In the genomic region with DNA sequence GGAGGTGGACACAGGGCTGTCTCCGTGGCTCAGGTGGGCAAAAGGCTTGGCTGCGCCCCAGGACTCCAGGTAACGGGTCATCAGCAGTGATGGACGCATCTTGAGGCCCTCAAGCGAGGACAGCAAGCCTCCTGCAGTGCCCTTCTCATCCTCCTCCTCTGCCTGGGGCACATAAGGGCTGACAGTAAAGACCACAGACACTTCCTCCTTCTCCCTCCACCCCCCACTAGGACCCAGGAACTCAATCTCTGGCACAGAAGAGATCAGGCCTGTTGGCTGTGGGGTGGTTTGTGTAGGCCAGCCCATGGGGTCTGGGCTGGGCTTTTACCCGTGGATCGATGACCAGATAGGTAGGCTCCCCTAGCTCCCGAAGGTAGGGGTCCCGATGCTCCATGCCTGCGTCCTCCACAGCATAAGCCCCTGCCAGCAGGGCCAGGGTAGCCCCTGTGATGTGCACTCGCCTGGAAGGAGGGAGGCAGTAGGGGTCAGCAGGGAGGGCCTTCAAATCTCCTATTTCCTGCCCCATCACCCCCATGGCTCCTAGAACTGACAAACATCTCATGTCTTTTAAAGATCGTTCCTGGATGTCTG, we compare ENCODE assay signal across 22 cellular contexts. TPM values are rescaled to one million over a fixed set of nuclear protein-coding genes. Genes with fewer than 3 reads are reported as not detected.
DNase-seq lines count a peak whose midpoint lies in the region; ATAC-seq and TF ChIP-seq lines count a peak whose summit lies in the region.
"Had no signal": no experiment of that assay in that cellular context is flagged by ENCODE, and none has a peak within 500 bp of the region (broad histone marks: within the 10 kb centered on the region; RNA-seq: fewer than 3 reads in every experiment).

No MANE protein-coding gene starts in this region.

- H3K4ac ChIP-seq in IMR-90 (ENCODE audit: low read depth, low read length) = no peak overlapping the region
- no peak overlapping the region for H3K4ac ChIP-seq in neuronal stem cell (ENCODE audit: low read length)

- H3K18ac ChIP-seq in IMR-90 (ENCODE audit: low read depth, low read length) (no peak overlapping the region), neuronal stem cell (ENCODE audit: low read length) (no peak overlapping the region)

- no peak overlapping the region for H2BK12ac ChIP-seq in neuronal stem cell (ENCODE audit: low read length)

- no peak overlapping the region for H4K5ac ChIP-seq in IMR-90 (ENCODE audit: low read depth, low read length)

- peaks cover 81% of the 10 kb centered on the region for H3K4me1 Mint-ChIP-seq in CD14-positive monocyte
- H3K4me1 Mint-ChIP-seq in activated CD4-positive, alpha-beta memory T cell treated with anti-CD3 and anti-CD28 coated beads, Interleukin-2, amount 10 ng/mL, durations not matched to agents 7 days and 5 days = peaks cover 71% of the 10 kb centered on the region

- no peak for TF ChIP-seq RAD21 in IMR-90 (IDR thresholded peaks at IDR 0.05; ENCODE audit: low read length)

- H4K20me1 ChIP-seq in IMR-90 (ENCODE audit: insufficient read depth, low read length) = no peaks in the 10 kb centered on the region

- no peaks in the 10 kb centered on the region; the same call in 1 of the 2 replicates for H3K9me1 ChIP-seq in IMR-90 (ENCODE audit: insufficient read depth, low read length)

- in situ Hi-C loops in IMR-90 (cut with MboI; ENCODE audit: low sequenced_read_pairs) = no loop called here

- H3K9ac ChIP-seq in IMR-90 (ENCODE audit: low read depth, low read length) (no peak overlapping the region), neuronal stem cell (ENCODE audit: low read depth, low read length, poor library complexity) (no peak overlapping the region)

- H3K4me3 ChIP-seq in IMR-90 (ENCODE audit: insufficient read depth, low read depth, low read length) = no peak overlapping the region
- peak overlapping the region in 1 of 2 donors; percentile 35 for H3K4me3 ChIP-seq in neuronal stem cell (ENCODE audit: low read length in 2 of 2)
- H3K4me3 ChIP-seq: dorsolateral prefrontal cortex, left lung, SJSA1, suprapubic skin, uterus had no signal

- H4K91ac ChIP-seq in IMR-90 (ENCODE audit: insufficient read depth, low read depth, low read length) (no peak overlapping the region), neuronal stem cell (ENCODE audit: low read depth, low read length, poor library complexity) (no peak overlapping the region)

- intact Hi-C loops in CD14-positive monocyte (cut with micrococcal nuclease) (no loop called here), IMR-90 (cut with micrococcal nuclease) (no loop called here)

- no peaks in the 10 kb centered on the region for H3K9me3 ChIP-seq in IMR-90 (ENCODE audit: control insufficient read depth, insufficient read depth, low read length)
- no peaks in the 10 kb centered on the region for H3K9me3 ChIP-seq in neuronal stem cell (replicated peaks in 1 of 2; ENCODE audit: control insufficient read depth in 2 of 2, insufficient read depth in 1 of 2, low read depth in 1 of 2, low read length in 2 of 2)
- H3K9me3 ChIP-seq: left lung, SJSA1, suprapubic skin, uterus had no signal

- DNase-seq in CD14-positive monocyte (ENCODE audit: low spot score) (no peak), IMR-90 (no peak), neuronal stem cell (ENCODE audit: low spot score) (no peak), globus pallidus (ENCODE audit: low spot score) (no peak), foreskin keratinocyte (no peak)
- DNase-seq in activated CD4-positive, alpha-beta memory T cell treated with anti-CD3 and anti-CD28 coated beads, Interleukin-2, amount 10 ng/mL, durations not matched to agents 7 days and 5 days = no peak
- DNase-seq: COR-L47, DND-41, NCI-H2171, NCI-H524 treated with DMSO at 0.1 percent for 48 hours, uterus had no signal

- H2AFZ ChIP-seq in IMR-90 (replicated peaks; ENCODE audit: low read length, poor library complexity) = peak overlapping the region; percentile 41
- H2AFZ ChIP-seq in neuronal stem cell (ENCODE audit: low read length) = peak overlapping the region; percentile 21

- dilution Hi-C loops in IMR-90 (cut with HindIII; ENCODE audit: low sequenced_read_pairs, unreplicated experiment) = no loop called here

- H3K27ac Mint-ChIP-seq in CD14-positive monocyte = peak overlapping the region; percentile 79 to 91 (median 85)
- peak overlapping the region; percentile 62 for H3K27ac Mint-ChIP-seq in activated CD4-positive, alpha-beta memory T cell treated with anti-CD3 and anti-CD28 coated beads, Interleukin-2, amount 10 ng/mL, durations not matched to agents 7 days and 5 days
- H3K27ac Mint-ChIP-seq: activated naive CD4-positive, alpha-beta T cell treated with anti-CD3 and anti-CD28 coated beads, Interleukin-2, amount 50 U/mL, for 72 hours; progenitor cell of endocrine pancreas had no signal

- H3K4me2 ChIP-seq in IMR-90 (ENCODE audit: low read depth, low read length) (no peak overlapping the region), neuronal stem cell (ENCODE audit: insufficient read depth, low read length, poor library complexity, severe bottlenecking) (no peak overlapping the region)

- H2BK120ac ChIP-seq in IMR-90 (ENCODE audit: low read depth, low read length) (no peak overlapping the region), neuronal stem cell (ENCODE audit: low read depth, low read length) (no peak overlapping the region)

- H3K79me1 ChIP-seq in IMR-90 (ENCODE audit: low read depth in 1 of 2, low read length in 2 of 2) (no peaks in the 10 kb centered on the region), neuronal stem cell (ENCODE audit: low read depth, low read length) (no peaks in the 10 kb centered on the region)

- H3K4me1 ChIP-seq in IMR-90 (ENCODE audit: control insufficient read depth, insufficient read depth, low read length) = peaks cover 3% of the 10 kb centered on the region; the same call in 1 of the 2 replicates
- peaks cover 2 to 13% of the 10 kb centered on the region in 2 donors for H3K4me1 ChIP-seq in neuronal stem cell (ENCODE audit: control insufficient read depth in 2 of 2, insufficient read depth in 1 of 2, low read depth in 1 of 2, low read length in 2 of 2)
- no peaks in the 10 kb centered on the region for H3K4me1 ChIP-seq in foreskin keratinocyte

- TF ChIP-seq CTCF in CD14-positive monocyte (IDR thresholded peaks at IDR 0.05) (no peak), IMR-90 (conservative IDR thresholded peaks at IDR 0.05; ENCODE audit: low read depth, low read length) (no peak), foreskin keratinocyte (conservative IDR thresholded peaks at IDR 0.05) (no peak)

- no peak for TF ChIP-seq POLR2A in IMR-90 (IDR thresholded peaks at IDR 0.05; ENCODE audit: low read depth, low read length)

- H2AK5ac ChIP-seq in IMR-90 (ENCODE audit: low read depth, low read length) (no peak overlapping the region), neuronal stem cell (ENCODE audit: low read depth, low read length) (no peak overlapping the region)

- H3K23ac ChIP-seq in IMR-90 (ENCODE audit: low read depth, low read length) (no peak overlapping the region), neuronal stem cell (ENCODE audit: low read depth, low read length, poor library complexity) (no peak overlapping the region)

- ATAC-seq in IMR-90 (ENCODE audit: low read depth) = no peak
- no peak for ATAC-seq in foreskin keratinocyte
- no peak for ATAC-seq in GM19463 (IDR thresholded peaks at IDR 0.05; ENCODE audit: unreplicated experiment)

- POLR2A ChIA-PET in IMR-90 (lab: Charles Lee; ENCODE audit: unreplicated experiment) = no interaction called here
- POLR2A ChIA-PET in activated CD4-positive, alpha-beta memory T cell treated with anti-CD3 and anti-CD28 coated beads, Interleukin-2, amount 10 ng/mL, durations not matched to agents 7 days and 5 days (lab: Charles Lee) = interaction anchor here (0.8 to 8.4 kb wide), 11 partner anchors 11 to 113 kb away, joined by 3 to 65 read pairs (median 5); a partner anchor contains a TSS

- peaks cover 6 to 12% of the 10 kb centered on the region in 2 donors for H3K36me3 Mint-ChIP-seq in CD14-positive monocyte
- no peaks in the 10 kb centered on the region for H3K36me3 Mint-ChIP-seq in activated CD4-positive, alpha-beta memory T cell treated with anti-CD3 and anti-CD28 coated beads, Interleukin-2, amount 10 ng/mL, durations not matched to agents 7 days and 5 days (ENCODE audit: low read depth)
- H3K36me3 Mint-ChIP-seq: IgD-negative memory B cell had no signal

- H3K14ac ChIP-seq in IMR-90 (replicated peaks; ENCODE audit: low read depth, low read length) = no peak overlapping the region
- no peak overlapping the region for H3K14ac ChIP-seq in neuronal stem cell (ENCODE audit: low read length)

- WGBS in IMR-90 (ENCODE audit: extremely low coverage in 2 of 2, insufficient read length in 1 of 2), 2 experiments = 78% methylated on average over 4 of the region's 12 CpGs; no CpG with 5 or more reads in 1 of the 2 experiments
- no CpG with 5 or more reads among the region's 12 CpGs for WGBS in neuronal stem cell (ENCODE audit: extremely low coverage in 2 of 2, insufficient read length in 2 of 2, insufficient replicate concordance in 1 of 2), 2 donors

- CTCF ChIA-PET in IMR-90 (lab: Yijun Ruan, JAX) = interaction anchor here (5.6 kb wide), 1 partner anchor 102 kb away, joined by 63 read pairs; a partner anchor contains a TSS
- CTCF ChIA-PET in activated CD4-positive, alpha-beta memory T cell treated with anti-CD3 and anti-CD28 coated beads, Interleukin-2, amount 10 ng/mL, durations not matched to agents 7 days and 5 days (lab: Charles Lee) = interaction anchor here (1.0 to 18.8 kb wide), 8 partner anchors 13 to 114 kb away, joined by 3 to 494 read pairs (median 5); a partner anchor contains a TSS

- H3K9me3 Mint-ChIP-seq in CD14-positive monocyte = peaks cover 0 to 3% (median 0%) of the 10 kb centered on the region in 7 donors
- H3K9me3 Mint-ChIP-seq in activated CD4-positive, alpha-beta memory T cell treated with anti-CD3 and anti-CD28 coated beads, Interleukin-2, amount 10 ng/mL, durations not matched to agents 7 days and 5 days = no peaks in the 10 kb centered on the region
- H3K9me3 Mint-ChIP-seq: activated naive CD4-positive, alpha-beta T cell treated with anti-CD3 and anti-CD28 coated beads, Interleukin-2, amount 50 U/mL, for 72 hours; IgD-negative memory B cell had no signal

- H3K4me3 Mint-ChIP-seq in CD14-positive monocyte = peak overlapping the region; percentile 5 to 30
- no peak overlapping the region for H3K4me3 Mint-ChIP-seq in activated CD4-positive, alpha-beta memory T cell treated with anti-CD3 and anti-CD28 coated beads, Interleukin-2, amount 10 ng/mL, durations not matched to agents 7 days and 5 days

- H3K27me3 Mint-ChIP-seq in CD14-positive monocyte (ENCODE audit: low read depth in 3 of 3) = peaks cover 11 to 29% (median 20%) of the 10 kb centered on the region in 3 donors
- H3K27me3 Mint-ChIP-seq in activated CD4-positive, alpha-beta memory T cell treated with anti-CD3 and anti-CD28 coated beads, Interleukin-2, amount 10 ng/mL, durations not matched to agents 7 days and 5 days = peaks cover 26% of the 10 kb centered on the region

- H3K56ac ChIP-seq in IMR-90 (ENCODE audit: extremely low read depth, insufficient read depth, low read length) = no peak overlapping the region

- H4K8ac ChIP-seq in IMR-90 (ENCODE audit: low read depth in 2 of 2, low read length in 2 of 2) = no peak overlapping the region
- H4K8ac ChIP-seq in neuronal stem cell (ENCODE audit: low read depth, low read length) = no peak overlapping the region

- no peaks in the 10 kb centered on the region for H3K36me3 ChIP-seq in IMR-90 (ENCODE audit: control insufficient read depth, insufficient read depth, low read length)
- H3K36me3 ChIP-seq in neuronal stem cell (replicated peaks in 1 of 2; ENCODE audit: control insufficient read depth in 2 of 2, insufficient read depth in 2 of 2, low read length in 2 of 2) = no peaks in the 10 kb centered on the region
- H3K36me3 ChIP-seq: SJSA1, suprapubic skin, uterus had no signal

- H2BK15ac ChIP-seq in IMR-90 (ENCODE audit: low read depth, low read length) (no peak overlapping the region), neuronal stem cell (ENCODE audit: low read length) (peak overlapping the region; percentile 5)

- H2BK5ac ChIP-seq in IMR-90 (ENCODE audit: low read depth, low read length, poor library complexity, severe bottlenecking) (no peak overlapping the region), neuronal stem cell (ENCODE audit: low read length) (no peak overlapping the region)

- H2AK9ac ChIP-seq in IMR-90 (replicated peaks; ENCODE audit: low read depth, low read length, poor library complexity) = peak overlapping the region; percentile 55

- BruUV-seq in IMR-90 (replicated peaks; lab: Mats Ljungman, UMichigan) = no TSS peak

- H3K27me3 ChIP-seq in IMR-90 (ENCODE audit: control insufficient read depth, insufficient read depth, low read length) (peaks cover 27% of the 10 kb centered on the region), neuronal stem cell (ENCODE audit: control insufficient read depth in 3 of 3, insufficient read depth in 3 of 3, low read depth in 1 of 3, low read length in 3 of 3) (peaks cover 7 to 67% (median 44%) of the 10 kb centered on the region in 3 experiments), foreskin keratinocyte (no peaks in the 10 kb centered on the region)
- H3K27me3 ChIP-seq: SJSA1 had no signal

- no peak overlapping the region for H2BK20ac ChIP-seq in IMR-90 (ENCODE audit: low read depth, low read length)

- H3K27ac ChIP-seq in IMR-90 (ENCODE audit: insufficient read depth, low read length) (no peak overlapping the region), neuronal stem cell (replicated peaks; ENCODE audit: low read length) (no peak overlapping the region), foreskin keratinocyte (no peak overlapping the region)
- H3K27ac ChIP-seq: dorsolateral prefrontal cortex, SJSA1, suprapubic skin, uterus had no signal

RNA-seq across cellular contexts. Expression of a gene that starts 5.7 kb away (rescaled TPM):
- polyA plus RNA-seq in CD14-positive monocyte (under 1 TPM; 0.69 to 0.70 TPM), IMR-90 (2012; rRNA removed) (0.04 TPM in 1 of 2 replicates, not detected in the other), foreskin keratinocyte (0.25 and 0.57 TPM in 2 replicates)
- total RNA-seq in IMR-90 (2012; rRNA removed) (not detected in 2 replicates), foreskin keratinocyte (0.49 and 1.1 TPM in 2 replicates)
- polyA plus RNA-seq in IMR-90 (2012; cell fraction: cytosol; rRNA removed) = 0.08 TPM in 1 of 2 replicates, not detected in the other
- 0.33 and 0.42 TPM in 2 replicates for polyA plus RNA-seq in IMR-90 (2012; cell fraction: nucleus; rRNA removed; ENCODE audit: low replicate concordance)
- 1 to 10 TPM; 4.5 to 5.9 TPM for total RNA-seq in activated CD4-positive, alpha-beta memory T cell treated with anti-CD3 and anti-CD28 coated beads, Interleukin-2, amount 10 ng/mL, durations not matched to agents 7 days and 5 days
- 0.01 TPM for polyA plus RNA-seq in neuronal stem cell (2013, experiment 1 of 2)
- polyA plus RNA-seq in neuronal stem cell (2013, experiment 2 of 2) = 0.01 TPM
- total RNA-seq: MCF 10A, SJSA1 had no signal
- polyA plus RNA-seq: neural cell had no signal

RNA-seq across cellular contexts. Expression of a gene that starts 10.6 kb away (rescaled TPM):
- polyA plus RNA-seq in CD14-positive monocyte = 10 to 100 TPM; 11.7 to 11.8 TPM
- not detected in 2 replicates for total RNA-seq in IMR-90 (2012; rRNA removed)
- polyA plus RNA-seq in IMR-90 (2012; rRNA removed) = 0.09 TPM in 1 of 2 replicates, not detected in the other
- 0.02 and 0.04 TPM in 2 replicates for polyA plus RNA-seq in IMR-90 (2012; cell fraction: cytosol; rRNA removed)
- polyA plus RNA-seq in IMR-90 (2012; cell fraction: nucleus; rRNA removed; ENCODE audit: low replicate concordance) = 0.42 TPM in 2 replicates
- 10 to 100 TPM; 37.3 to 38.0 TPM for total RNA-seq in activated CD4-positive, alpha-beta memory T cell treated with anti-CD3 and anti-CD28 coated beads, Interleukin-2, amount 10 ng/mL, durations not matched to agents 7 days and 5 days
- 0.08 TPM for polyA plus RNA-seq in neuronal stem cell (2013, experiment 1 of 2)
- polyA plus RNA-seq in neuronal stem cell (2013, experiment 2 of 2) = not detected
- total RNA-seq in foreskin keratinocyte = 7.9 and 11.7 TPM in 2 replicates
- polyA plus RNA-seq in foreskin keratinocyte = 7.8 and 9.4 TPM in 2 replicates
- total RNA-seq: MCF 10A, SJSA1 had no signal
- polyA plus RNA-seq: neural cell had no signal

RNA-seq across cellular contexts. Expression of a gene that starts 17.9 kb away (rescaled TPM):
- polyA plus RNA-seq in CD14-positive monocyte (10 to 100 TPM; 51.5 to 87.3 TPM), IMR-90 (2012; rRNA removed) (2.3 TPM in 2 replicates), foreskin keratinocyte (8.1 and 8.9 TPM in 2 replicates)
- total RNA-seq in IMR-90 (2012; rRNA removed) (0.18 and 0.28 TPM in 2 replicates), foreskin keratinocyte (7.2 and 8.5 TPM in 2 replicates)
- polyA plus RNA-seq in IMR-90 (2012; cell fraction: cytosol; rRNA removed) = 0.10 and 0.38 TPM in 2 replicates
- polyA plus RNA-seq in IMR-90 (2012; cell fraction: nucleus; rRNA removed; ENCODE audit: low replicate concordance) = 26.7 and 90.3 TPM in 2 replicates
- total RNA-seq in activated CD4-positive, alpha-beta memory T cell treated with anti-CD3 and anti-CD28 coated beads, Interleukin-2, amount 10 ng/mL, durations not matched to agents 7 days and 5 days = 10 to 100 TPM; 36.1 to 37.9 TPM
- 2.1 TPM for polyA plus RNA-seq in neuronal stem cell (2013, experiment 1 of 2)
- polyA plus RNA-seq in neuronal stem cell (2013, experiment 2 of 2) = 1.9 TPM

RNA-seq across cellular contexts. Expression of a gene that starts 19.2 kb away (rescaled TPM):
- 1 to 10 TPM; 2.7 to 2.9 TPM for polyA plus RNA-seq in CD14-positive monocyte
- 0.56 and 0.72 TPM in 2 replicates for total RNA-seq in IMR-90 (2012; rRNA removed)
- 1.7 and 2.0 TPM in 2 replicates for polyA plus RNA-seq in IMR-90 (2012; rRNA removed)
- 0.49 and 0.66 TPM in 2 replicates for polyA plus RNA-seq in IMR-90 (2012; cell fraction: cytosol; rRNA removed)
- polyA plus RNA-seq in IMR-90 (2012; cell fraction: nucleus; rRNA removed; ENCODE audit: low replicate concordance) = 17.9 and 66.1 TPM in 2 replicates
- 10 to 100 TPM; 18.5 to 19.6 TPM for total RNA-seq in activated CD4-positive, alpha-beta memory T cell treated with anti-CD3 and anti-CD28 coated beads, Interleukin-2, amount 10 ng/mL, durations not matched to agents 7 days and 5 days
- polyA plus RNA-seq in neuronal stem cell (2013, experiment 1 of 2) = 1.1 TPM
- polyA plus RNA-seq in neuronal stem cell (2013, experiment 2 of 2) = 1.2 TPM
- total RNA-seq in foreskin keratinocyte = 11.6 and 12.8 TPM in 2 replicates
- 7.5 and 8.3 TPM in 2 replicates for polyA plus RNA-seq in foreskin keratinocyte

RNA-seq across cellular contexts. Expression of a gene that starts 21.4 kb away (rescaled TPM):
- polyA plus RNA-seq in CD14-positive monocyte = 10 to 100 TPM; 36.4 to 63.8 TPM
- under 0.01 TPM in 2 replicates for total RNA-seq in IMR-90 (2012; rRNA removed)
- polyA plus RNA-seq in IMR-90 (2012; rRNA removed) = 0.19 TPM in 2 replicates
- 0.06 and 0.14 TPM in 2 replicates for polyA plus RNA-seq in IMR-90 (2012; cell fraction: cytosol; rRNA removed)
- polyA plus RNA-seq in IMR-90 (2012; cell fraction: nucleus; rRNA removed; ENCODE audit: low replicate concordance) = 0.26 and 0.33 TPM in 2 replicates
- 10 to 100 TPM; 38.4 to 39.6 TPM for total RNA-seq in activated CD4-positive, alpha-beta memory T cell treated with anti-CD3 and anti-CD28 coated beads, Interleukin-2, amount 10 ng/mL, durations not matched to agents 7 days and 5 days
- not detected for polyA plus RNA-seq in neuronal stem cell (2013, experiment 1 of 2)
- polyA plus RNA-seq in neuronal stem cell (2013, experiment 2 of 2) = not detected
- total RNA-seq in foreskin keratinocyte = 2.6 and 2.7 TPM in 2 replicates
- 2.4 and 3.4 TPM in 2 replicates for polyA plus RNA-seq in foreskin keratinocyte
- total RNA-seq: astrocyte, SJSA1 had no signal
- polyA plus RNA-seq: neural cell had no signal
